Comparison of ENCODE assay signal across 1 cellular context in the genomic region with DNA sequence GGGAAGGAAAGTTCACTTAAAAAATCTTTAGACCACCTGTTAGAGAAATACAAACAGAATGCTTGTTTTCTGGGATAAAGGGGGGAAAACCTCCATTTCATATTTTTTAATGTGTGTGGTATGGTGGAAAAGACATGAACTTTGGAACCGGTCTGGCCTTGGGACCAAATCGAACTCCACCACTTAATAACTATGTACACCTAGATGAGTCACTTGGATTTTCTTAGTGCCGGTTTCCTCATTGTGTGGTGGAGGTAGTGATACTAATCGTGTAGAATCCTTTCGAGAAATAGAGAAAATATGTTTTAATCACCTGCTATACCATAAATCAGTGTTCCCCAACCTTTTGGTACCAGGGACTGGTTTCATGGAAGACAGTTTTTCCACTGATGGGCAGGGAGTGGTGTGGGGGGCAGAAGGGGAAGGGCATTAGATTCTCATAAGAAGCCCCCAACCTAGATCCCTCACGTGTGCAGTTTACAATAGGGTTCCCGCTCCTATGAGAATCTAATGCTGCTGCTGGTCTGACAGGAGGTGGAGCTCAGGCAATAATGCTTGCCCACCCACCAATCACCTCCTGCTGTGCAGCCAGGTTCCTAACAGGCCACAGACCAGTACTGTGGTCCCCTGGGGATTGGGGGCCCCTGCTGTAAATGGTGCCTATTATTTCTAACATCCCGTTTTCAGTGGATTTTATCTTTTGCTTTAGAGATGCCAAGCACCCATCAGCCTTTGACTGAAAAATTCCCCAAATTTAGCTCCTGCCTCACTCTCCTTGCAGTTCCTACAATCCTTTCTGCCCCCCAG.
TF ChIP-seq lines count a peak whose summit lies in the region.

No MANE protein-coding gene starts in this region.

TF ChIP-seq in HepG2, 621 proteins besides CTCF, POLR2A, EP300 and RAD21 (continued from another document and continues in another):
- TF ChIP-seq, protein P1, sequence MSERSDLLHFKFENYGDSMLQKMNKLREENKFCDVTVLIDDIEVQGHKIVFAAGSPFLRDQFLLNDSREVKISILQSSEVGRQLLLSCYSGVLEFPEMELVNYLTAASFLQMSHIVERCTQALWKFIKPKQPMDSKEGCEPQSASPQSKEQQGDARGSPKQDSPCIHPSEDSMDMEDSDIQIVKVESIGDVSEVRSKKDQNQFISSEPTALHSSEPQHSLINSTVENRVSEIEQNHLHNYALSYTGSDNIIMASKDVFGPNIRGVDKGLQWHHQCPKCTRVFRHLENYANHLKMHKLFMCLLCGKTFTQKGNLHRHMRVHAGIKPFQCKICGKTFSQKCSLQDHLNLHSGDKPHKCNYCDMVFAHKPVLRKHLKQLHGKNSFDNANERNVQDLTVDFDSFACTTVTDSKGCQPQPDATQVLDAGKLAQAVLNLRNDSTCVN (CRISPR knock-in tag; IDR thresholded peaks at IDR 0.05; ENCODE audit: borderline replicate concordance): no peak
- TF ChIP-seq PAXIP1 (CRISPR knock-in tag; conservative IDR thresholded peaks at IDR 0.05) (peak; percentile 73), CREM (IDR thresholded peaks at IDR 0.05) (0 out of 2 replicates have a peak, but pooled peaks have one; percentile 29), CREM (CRISPR knock-in tag; IDR thresholded peaks at IDR 0.05) (no peak), ZNF83 (CRISPR knock-in tag; IDR thresholded peaks at IDR 0.05; ENCODE audit: borderline replicate concordance) (no peak), RCOR2 (CRISPR knock-in tag; IDR thresholded peaks at IDR 0.05) (peak; percentile 48; the same call in 1 of the 2 replicates), ZNF10 (CRISPR knock-in tag; IDR thresholded peaks at IDR 0.05; ENCODE audit: borderline replicate concordance, low read depth) (no peak), ZSCAN12 (CRISPR knock-in tag; IDR thresholded peaks at IDR 0.05) (no peak), FOSL1 (CRISPR knock-in tag; IDR thresholded peaks at IDR 0.05; ENCODE audit: borderline replicate concordance) (peak; percentile 63), SRSF4 (IDR thresholded peaks at IDR 0.05; ENCODE audit: low read depth, low read length, poor library complexity, severe bottlenecking) (no peak), SALL1 (CRISPR knock-in tag; IDR thresholded peaks at IDR 0.05) (peak; percentile 79; the same call in 1 of the 2 replicates), ZNF432 (CRISPR knock-in tag; IDR thresholded peaks at IDR 0.05; ENCODE audit: borderline replicate concordance) (no peak), GPN1 (CRISPR knock-in tag; IDR thresholded peaks at IDR 0.05; ENCODE audit: borderline replicate concordance) (no peak), ZNF18 (CRISPR knock-in tag; IDR thresholded peaks at IDR 0.05; ENCODE audit: insufficient replicate concordance) (no peak), PPARG (CRISPR knock-in tag; conservative IDR thresholded peaks at IDR 0.05) (no peak), ZFP90 (CRISPR knock-in tag; IDR thresholded peaks at IDR 0.05; ENCODE audit: borderline replicate concordance) (no peak), ZKSCAN1 (IDR thresholded peaks at IDR 0.05; ENCODE audit: low read length) (no peak), DR1 (CRISPR knock-in tag; IDR thresholded peaks at IDR 0.05) (no peak), PCBP1 (IDR thresholded peaks at IDR 0.05; ENCODE audit: borderline replicate concordance, low read depth, low read length) (no peak), ZNF501 (CRISPR knock-in tag; IDR thresholded peaks at IDR 0.05) (0 out of 2 replicates have a peak, but pooled peaks have one; percentile 40), RBM22 (optimal IDR thresholded peaks at IDR 0.05; ENCODE audit: low read length) (no peak), TOPORS (CRISPR knock-in tag; IDR thresholded peaks at IDR 0.05) (no peak), LCORL (IDR thresholded peaks at IDR 0.05) (no peak), LCORL (CRISPR knock-in tag; IDR thresholded peaks at IDR 0.05) (no peak), ZNF781 (CRISPR knock-in tag; IDR thresholded peaks at IDR 0.05; ENCODE audit: borderline replicate concordance, not compliant biosample characterization) (no peak), SOX5 (CRISPR knock-in tag; IDR thresholded peaks at IDR 0.05; ENCODE audit: borderline replicate concordance) (peak; percentile 40; the same call in 1 of the 2 replicates), ZNF770 (CRISPR knock-in tag; IDR thresholded peaks at IDR 0.05) (no peak)
- TF ChIP-seq, protein P2, sequence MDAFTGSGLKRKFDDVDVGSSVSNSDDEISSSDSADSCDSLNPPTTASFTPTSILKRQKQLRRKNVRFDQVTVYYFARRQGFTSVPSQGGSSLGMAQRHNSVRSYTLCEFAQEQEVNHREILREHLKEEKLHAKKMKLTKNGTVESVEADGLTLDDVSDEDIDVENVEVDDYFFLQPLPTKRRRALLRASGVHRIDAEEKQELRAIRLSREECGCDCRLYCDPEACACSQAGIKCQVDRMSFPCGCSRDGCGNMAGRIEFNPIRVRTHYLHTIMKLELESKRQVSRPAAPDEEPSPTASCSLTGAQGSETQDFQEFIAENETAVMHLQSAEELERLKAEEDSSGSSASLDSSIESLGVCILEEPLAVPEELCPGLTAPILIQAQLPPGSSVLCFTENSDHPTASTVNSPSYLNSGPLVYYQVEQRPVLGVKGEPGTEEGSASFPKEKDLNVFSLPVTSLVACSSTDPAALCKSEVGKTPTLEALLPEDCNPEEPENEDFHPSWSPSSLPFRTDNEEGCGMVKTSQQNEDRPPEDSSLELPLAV (CRISPR knock-in tag; conservative IDR thresholded peaks at IDR 0.05; ENCODE audit: low read depth): no peak
- TF ChIP-seq, protein P3, sequence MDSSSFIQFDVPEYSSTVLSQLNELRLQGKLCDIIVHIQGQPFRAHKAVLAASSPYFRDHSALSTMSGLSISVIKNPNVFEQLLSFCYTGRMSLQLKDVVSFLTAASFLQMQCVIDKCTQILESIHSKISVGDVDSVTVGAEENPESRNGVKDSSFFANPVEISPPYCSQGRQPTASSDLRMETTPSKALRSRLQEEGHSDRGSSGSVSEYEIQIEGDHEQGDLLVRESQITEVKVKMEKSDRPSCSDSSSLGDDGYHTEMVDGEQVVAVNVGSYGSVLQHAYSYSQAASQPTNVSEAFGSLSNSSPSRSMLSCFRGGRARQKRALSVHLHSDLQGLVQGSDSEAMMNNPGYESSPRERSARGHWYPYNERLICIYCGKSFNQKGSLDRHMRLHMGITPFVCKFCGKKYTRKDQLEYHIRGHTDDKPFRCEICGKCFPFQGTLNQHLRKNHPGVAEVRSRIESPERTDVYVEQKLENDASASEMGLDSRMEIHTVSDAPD (CRISPR knock-in tag; IDR thresholded peaks at IDR 0.05): no peak
- TF ChIP-seq, protein P4, sequence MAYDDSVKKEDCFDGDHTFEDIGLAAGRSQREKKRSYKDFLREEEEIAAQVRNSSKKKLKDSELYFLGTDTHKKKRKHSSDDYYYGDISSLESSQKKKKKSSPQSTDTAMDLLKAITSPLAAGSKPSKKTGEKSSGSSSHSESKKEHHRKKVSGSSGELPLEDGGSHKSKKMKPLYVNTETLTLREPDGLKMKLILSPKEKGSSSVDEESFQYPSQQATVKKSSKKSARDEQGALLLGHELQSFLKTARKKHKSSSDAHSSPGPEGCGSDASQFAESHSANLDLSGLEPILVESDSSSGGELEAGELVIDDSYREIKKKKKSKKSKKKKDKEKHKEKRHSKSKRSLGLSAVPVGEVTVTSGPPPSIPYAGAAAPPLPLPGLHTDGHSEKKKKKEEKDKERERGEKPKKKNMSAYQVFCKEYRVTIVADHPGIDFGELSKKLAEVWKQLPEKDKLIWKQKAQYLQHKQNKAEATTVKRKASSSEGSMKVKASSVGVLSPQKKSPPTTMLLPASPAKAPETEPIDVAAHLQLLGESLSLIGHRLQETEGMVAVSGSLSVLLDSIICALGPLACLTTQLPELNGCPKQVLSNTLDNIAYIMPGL (CRISPR knock-in tag; IDR thresholded peaks at IDR 0.05; ENCODE audit: borderline replicate concordance in 1 of 2, low read depth in 1 of 2): no peak
- TF ChIP-seq, protein P5, sequence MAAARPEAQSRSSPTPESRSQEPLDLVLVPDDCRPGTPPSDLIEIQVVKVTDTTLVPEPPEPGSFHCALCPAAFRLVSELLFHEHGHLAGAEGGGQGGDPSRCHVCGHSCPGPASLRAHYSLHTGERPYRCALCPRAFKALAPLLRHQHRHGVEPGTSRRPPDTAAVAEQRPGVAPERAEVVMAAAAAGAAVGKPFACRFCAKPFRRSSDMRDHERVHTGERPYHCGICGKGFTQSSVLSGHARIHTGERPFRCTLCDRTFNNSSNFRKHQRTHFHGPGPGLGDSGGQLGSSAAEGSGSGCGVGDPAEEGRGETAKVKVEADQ (CRISPR knock-in tag; IDR thresholded peaks at IDR 0.05; ENCODE audit: borderline replicate concordance): 0 out of 2 replicates have a peak, but pooled peaks have one; percentile 53
- TF ChIP-seq, protein P6, sequence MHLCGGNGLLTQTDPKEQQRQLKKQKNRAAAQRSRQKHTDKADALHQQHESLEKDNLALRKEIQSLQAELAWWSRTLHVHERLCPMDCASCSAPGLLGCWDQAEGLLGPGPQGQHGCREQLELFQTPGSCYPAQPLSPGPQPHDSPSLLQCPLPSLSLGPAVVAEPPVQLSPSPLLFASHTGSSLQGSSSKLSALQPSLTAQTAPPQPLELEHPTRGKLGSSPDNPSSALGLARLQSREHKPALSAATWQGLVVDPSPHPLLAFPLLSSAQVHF (CRISPR knock-in tag; IDR thresholded peaks at IDR 0.05): no peak
- TF ChIP-seq, protein P7, sequence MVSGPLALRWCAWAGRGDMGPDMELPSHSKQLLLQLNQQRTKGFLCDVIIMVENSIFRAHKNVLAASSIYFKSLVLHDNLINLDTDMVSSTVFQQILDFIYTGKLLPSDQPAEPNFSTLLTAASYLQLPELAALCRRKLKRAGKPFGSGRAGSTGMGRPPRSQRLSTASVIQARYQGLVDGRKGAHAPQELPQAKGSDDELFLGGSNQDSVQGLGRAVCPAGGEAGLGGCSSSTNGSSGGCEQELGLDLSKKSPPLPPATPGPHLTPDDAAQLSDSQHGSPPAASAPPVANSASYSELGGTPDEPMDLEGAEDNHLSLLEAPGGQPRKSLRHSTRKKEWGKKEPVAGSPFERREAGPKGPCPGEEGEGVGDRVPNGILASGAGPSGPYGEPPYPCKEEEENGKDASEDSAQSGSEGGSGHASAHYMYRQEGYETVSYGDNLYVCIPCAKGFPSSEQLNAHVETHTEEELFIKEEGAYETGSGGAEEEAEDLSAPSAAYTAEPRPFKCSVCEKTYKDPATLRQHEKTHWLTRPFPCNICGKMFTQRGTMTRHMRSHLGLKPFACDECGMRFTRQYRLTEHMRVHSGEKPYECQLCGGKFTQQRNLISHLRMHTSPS (CRISPR knock-in tag; IDR thresholded peaks at IDR 0.05; ENCODE audit: low read depth): no peak
